ENCODE assay signal across 10 cellular contexts in the genomic region with DNA sequence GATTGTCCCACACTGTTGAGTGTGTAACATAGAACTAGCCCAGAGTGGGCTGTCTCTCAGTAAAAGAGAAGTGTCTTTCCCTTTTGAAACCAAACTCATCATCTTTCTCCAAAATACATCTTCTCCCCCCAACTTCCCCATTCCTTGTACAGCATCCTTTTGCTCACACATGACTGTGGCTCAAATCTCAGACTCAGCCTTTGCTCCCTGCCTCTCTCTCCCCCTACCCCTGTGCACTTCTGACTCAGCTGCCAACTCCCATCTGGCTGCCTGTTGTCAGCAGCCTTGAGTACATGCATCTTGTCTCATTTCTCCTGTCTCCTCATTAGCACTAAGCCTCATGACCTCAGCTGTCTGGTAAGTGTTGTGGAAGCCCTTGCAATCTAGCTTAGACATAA. TPM values are rescaled to one million over a fixed set of nuclear protein-coding genes. Genes with fewer than 3 reads are reported as not detected.
DNase-seq lines count a peak whose midpoint lies in the region; ATAC-seq, FAIRE-seq and TF ChIP-seq lines count a peak whose summit lies in the region.
"Had no signal": no experiment of that assay in that cellular context is flagged by ENCODE, and none has a peak within 500 bp of the region (broad histone marks: within the 10 kb centered on the region; RNA-seq: fewer than 3 reads in every experiment).

No MANE protein-coding gene starts in this region.

- H3K4me3 Mint-ChIP-seq in IgD-negative memory B cell = peak overlapping the region; percentile 56 to 88 (median 81)
- H3K4me3 Mint-ChIP-seq in activated T-helper 17 cell treated with anti-CD3 and anti-CD28 coated beads, Interleukin-2, amount 50 U/mL, for 72 hours = peak overlapping the region; percentile 68
- no peak overlapping the region for H3K4me3 Mint-ChIP-seq in endothelial cell (ENCODE audit: unreplicated experiment)
- H3K4me3 Mint-ChIP-seq: activated naive CD8-positive, alpha-beta T cell treated with anti-CD3 and anti-CD28 coated beads, Interleukin-2, amount 10 ng/mL, durations not matched to agents 7 days and 5 days had no signal

- peak; percentile 82 for FAIRE-seq in GM12891 (lab: Jason Lieb, UNC)

- H3K4me1 Mint-ChIP-seq in IgD-negative memory B cell (peaks cover 17 to 24% (median 21%) of the 10 kb centered on the region in 3 donors), endothelial cell (ENCODE audit: unreplicated experiment) (peaks cover 7% of the 10 kb centered on the region)
- peaks cover 19% of the 10 kb centered on the region for H3K4me1 Mint-ChIP-seq in activated T-helper 17 cell treated with anti-CD3 and anti-CD28 coated beads, Interleukin-2, amount 50 U/mL, for 72 hours

- TF ChIP-seq CTCF in omental fat pad (IDR thresholded peaks at IDR 0.05) (no peak), endothelial cell (IDR thresholded peaks at IDR 0.05; ENCODE audit: unreplicated experiment) (no peak)

- no peak for TF ChIP-seq POLR2A in GM12891 (IDR thresholded peaks at IDR 0.05; ENCODE audit: low read depth, low read length)

- ATAC-seq in activated T-helper 17 cell treated with anti-CD3 and anti-CD28 coated beads, Interleukin-2, amount 50 U/mL, for 72 hours (replicated peaks) = peak; percentile 84
- ATAC-seq in omental fat pad (ENCODE audit: low FRiP score) = peak; percentile 40
- no peak for ATAC-seq in GM18858 (IDR thresholded peaks at IDR 0.05; ENCODE audit: unreplicated experiment)

- H3K9me3 Mint-ChIP-seq in IgD-negative memory B cell (peaks cover 0 to 9% (median 0%) of the 10 kb centered on the region in 3 donors), endothelial cell (ENCODE audit: unreplicated experiment) (no peaks in the 10 kb centered on the region)
- no peaks in the 10 kb centered on the region for H3K9me3 Mint-ChIP-seq in activated T-helper 17 cell treated with anti-CD3 and anti-CD28 coated beads, Interleukin-2, amount 50 U/mL, for 72 hours

- H3K27ac Mint-ChIP-seq in IgD-negative memory B cell = peak overlapping the region in 2 of 3 donors; percentile 10 to 75
- H3K27ac Mint-ChIP-seq in activated T-helper 17 cell treated with anti-CD3 and anti-CD28 coated beads, Interleukin-2, amount 50 U/mL, for 72 hours = peak overlapping the region; percentile 62
- H3K27ac Mint-ChIP-seq in endothelial cell (ENCODE audit: unreplicated experiment) = no peak overlapping the region
- H3K27ac Mint-ChIP-seq: activated naive CD8-positive, alpha-beta T cell treated with anti-CD3 and anti-CD28 coated beads, Interleukin-2, amount 10 ng/mL, durations not matched to agents 7 days and 5 days had no signal

- H3K27me3 Mint-ChIP-seq in IgD-negative memory B cell (no peaks in the 10 kb centered on the region), endothelial cell (ENCODE audit: unreplicated experiment) (peaks cover 10% of the 10 kb centered on the region)
- no peaks in the 10 kb centered on the region for H3K27me3 Mint-ChIP-seq in activated T-helper 17 cell treated with anti-CD3 and anti-CD28 coated beads, Interleukin-2, amount 50 U/mL, for 72 hours
- H3K27me3 Mint-ChIP-seq: activated naive CD8-positive, alpha-beta T cell treated with anti-CD3 and anti-CD28 coated beads, Interleukin-2, amount 10 ng/mL, durations not matched to agents 7 days and 5 days had no signal

- H3K36me3 Mint-ChIP-seq in IgD-negative memory B cell = peaks cover 2% of the 10 kb centered on the region
- no peaks in the 10 kb centered on the region for H3K36me3 Mint-ChIP-seq in activated T-helper 17 cell treated with anti-CD3 and anti-CD28 coated beads, Interleukin-2, amount 50 U/mL, for 72 hours (ENCODE audit: low read depth)
- H3K36me3 Mint-ChIP-seq in endothelial cell (ENCODE audit: low read depth, unreplicated experiment) = peaks cover 4% of the 10 kb centered on the region

- DNase-seq in GM12891 (ENCODE audit: insufficient read length, low spot score) (no peak), omental fat pad (ENCODE audit: low spot score) (no peak), endothelial cell (ENCODE audit: low spot score) (no peak)
- DNase-seq in activated CD8-positive, alpha-beta memory T cell treated with anti-CD3 and anti-CD28 coated beads, Interleukin-2, amount 50 U/mL, for 48 hours = no peak
- DNase-seq: activated naive CD8-positive, alpha-beta T cell treated with anti-CD3 and anti-CD28 coated beads, Interleukin-2, amount 10 ng/mL, durations not matched to agents 7 days and 5 days; H7; mesenchymal stem cell had no signal

TF ChIP-seq in GM12891, 5 proteins besides CTCF, POLR2A, EP300 and RAD21:
- peak; percentile 67 for TF ChIP-seq SPI1 (IDR thresholded peaks at IDR 0.05; ENCODE audit: low read depth, low read length)
- no peak for TF ChIP-seq POU2F2 (IDR thresholded peaks at IDR 0.05; ENCODE audit: low read depth, low read length)
TF ChIP-seq in GM12891: peak in this region for 1.

RNA-seq across cellular contexts. Expression of gene MGAT4A, which starts 18.1 kb away (rescaled TPM):
- polyA plus RNA-seq in GM12891 (2012; ENCODE audit: low read depth, missing spikeins) = 3.0 TPM
- 54.6 TPM for polyA plus RNA-seq in IgD-negative memory B cell
- total RNA-seq in activated T-helper 17 cell treated with anti-CD3 and anti-CD28 coated beads, Interleukin-2, amount 50 U/mL, for 72 hours = 10 to 100 TPM; 79.7 to 99.0 TPM
- total RNA-seq in omental fat pad (10 to 100 TPM; 20.1 to 93.7 (median 43.2) TPM), endothelial cell (ENCODE audit: unreplicated experiment) (7.3 TPM)
